In genomic region chr5:160263326-160263850, GRCh38 we compare ENCODE assay signal across 1 cellular context.
TF ChIP-seq lines count a peak whose summit lies in the region.

No MANE protein-coding gene starts in this region.

TF ChIP-seq in GM23338, 12 proteins besides CTCF, POLR2A, EP300 and RAD21 (continued from another document):
- TF ChIP-seq ZNF462 (CRISPR knock-in tag; IDR thresholded peaks at IDR 0.05) (no peak), STAT1 (IDR thresholded peaks at IDR 0.05; ENCODE audit: unreplicated experiment) (no peak), CREB1 (CRISPR knock-in tag; IDR thresholded peaks at IDR 0.05; ENCODE audit: low read depth) (no peak), EZH2 (IDR thresholded peaks at IDR 0.05; ENCODE audit: low read depth, unreplicated experiment) (no peak), EZH2phosphoT487 (IDR thresholded peaks at IDR 0.05; ENCODE audit: unreplicated experiment) (no peak), POLR2AphosphoS5 (IDR thresholded peaks at IDR 0.05; ENCODE audit: low read depth) (no peak), ZNF331 (CRISPR knock-in tag; IDR thresholded peaks at IDR 0.05; ENCODE audit: low read depth) (no peak), JUNB (IDR thresholded peaks at IDR 0.05; ENCODE audit: unreplicated experiment) (no peak)
TF ChIP-seq in GM23338: peak in this region for 0.
